ENCODE assay signal across 2 cellular contexts in the genomic region with DNA sequence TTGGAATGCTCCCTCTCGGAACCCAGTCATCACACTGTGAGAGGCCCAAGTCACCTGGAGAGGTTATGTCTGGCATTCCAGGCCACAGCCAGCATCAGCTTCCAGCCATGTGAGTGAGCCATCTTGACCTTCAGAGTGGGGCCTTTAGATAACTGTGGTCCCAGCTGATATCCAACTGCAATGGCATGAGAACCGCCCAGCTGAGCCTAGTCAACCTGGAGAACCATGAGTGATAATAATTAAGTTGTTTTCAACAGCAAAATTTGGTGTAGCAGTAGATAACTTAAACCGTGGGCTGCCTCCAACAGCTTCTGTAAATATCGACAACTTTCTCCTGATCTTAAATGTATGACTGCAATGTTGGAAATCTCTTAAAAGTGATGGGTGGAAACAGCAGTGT.
TF ChIP-seq lines count a peak whose summit lies in the region.

No MANE protein-coding gene starts in this region.

TF ChIP-seq in A549, 52 proteins besides CTCF, POLR2A, EP300 and RAD21 (continued from another document):
- TF ChIP-seq, protein P1, sequence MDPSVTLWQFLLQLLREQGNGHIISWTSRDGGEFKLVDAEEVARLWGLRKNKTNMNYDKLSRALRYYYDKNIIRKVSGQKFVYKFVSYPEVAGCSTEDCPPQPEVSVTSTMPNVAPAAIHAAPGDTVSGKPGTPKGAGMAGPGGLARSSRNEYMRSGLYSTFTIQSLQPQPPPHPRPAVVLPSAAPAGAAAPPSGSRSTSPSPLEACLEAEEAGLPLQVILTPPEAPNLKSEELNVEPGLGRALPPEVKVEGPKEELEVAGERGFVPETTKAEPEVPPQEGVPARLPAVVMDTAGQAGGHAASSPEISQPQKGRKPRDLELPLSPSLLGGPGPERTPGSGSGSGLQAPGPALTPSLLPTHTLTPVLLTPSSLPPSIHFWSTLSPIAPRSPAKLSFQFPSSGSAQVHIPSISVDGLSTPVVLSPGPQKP (IDR thresholded peaks at IDR 0.05; ENCODE audit: low read depth, low read length) = no peak
- no peak for TF ChIP-seq CEBPB (IDR thresholded peaks at IDR 0.05)
- TF ChIP-seq, protein P2, sequence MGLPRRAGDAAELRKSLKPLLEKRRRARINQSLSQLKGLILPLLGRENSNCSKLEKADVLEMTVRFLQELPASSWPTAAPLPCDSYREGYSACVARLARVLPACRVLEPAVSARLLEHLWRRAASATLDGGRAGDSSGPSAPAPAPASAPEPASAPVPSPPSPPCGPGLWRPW (IDR thresholded peaks at IDR 0.05) = no peak
- TF ChIP-seq, protein P3, sequence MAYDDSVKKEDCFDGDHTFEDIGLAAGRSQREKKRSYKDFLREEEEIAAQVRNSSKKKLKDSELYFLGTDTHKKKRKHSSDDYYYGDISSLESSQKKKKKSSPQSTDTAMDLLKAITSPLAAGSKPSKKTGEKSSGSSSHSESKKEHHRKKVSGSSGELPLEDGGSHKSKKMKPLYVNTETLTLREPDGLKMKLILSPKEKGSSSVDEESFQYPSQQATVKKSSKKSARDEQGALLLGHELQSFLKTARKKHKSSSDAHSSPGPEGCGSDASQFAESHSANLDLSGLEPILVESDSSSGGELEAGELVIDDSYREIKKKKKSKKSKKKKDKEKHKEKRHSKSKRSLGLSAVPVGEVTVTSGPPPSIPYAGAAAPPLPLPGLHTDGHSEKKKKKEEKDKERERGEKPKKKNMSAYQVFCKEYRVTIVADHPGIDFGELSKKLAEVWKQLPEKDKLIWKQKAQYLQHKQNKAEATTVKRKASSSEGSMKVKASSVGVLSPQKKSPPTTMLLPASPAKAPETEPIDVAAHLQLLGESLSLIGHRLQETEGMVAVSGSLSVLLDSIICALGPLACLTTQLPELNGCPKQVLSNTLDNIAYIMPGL (CRISPR knock-in tag; IDR thresholded peaks at IDR 0.05; ENCODE audit: borderline replicate concordance) = no peak
- no peak for TF ChIP-seq KDM5A (IDR thresholded peaks at IDR 0.05)
- no peak for TF ChIP-seq FOSB (CRISPR knock-in tag; IDR thresholded peaks at IDR 0.05)
- TF ChIP-seq BHLHE40 (IDR thresholded peaks at IDR 0.05; ENCODE audit: low read depth, low read length) = no peak
- no peak for TF ChIP-seq KDM1A (IDR thresholded peaks at IDR 0.05; ENCODE audit: low read depth)
- no peak for TF ChIP-seq CBX8 (IDR thresholded peaks at IDR 0.05)
- no peak for TF ChIP-seq PHF8 (IDR thresholded peaks at IDR 0.05; ENCODE audit: borderline replicate concordance, low read depth)
- TF ChIP-seq MAZ (IDR thresholded peaks at IDR 0.05; ENCODE audit: borderline replicate concordance, low read depth, low read length) = no peak
- no peak for TF ChIP-seq HOXB5 (CRISPR knock-in tag; IDR thresholded peaks at IDR 0.05)
- TF ChIP-seq, protein P4, sequence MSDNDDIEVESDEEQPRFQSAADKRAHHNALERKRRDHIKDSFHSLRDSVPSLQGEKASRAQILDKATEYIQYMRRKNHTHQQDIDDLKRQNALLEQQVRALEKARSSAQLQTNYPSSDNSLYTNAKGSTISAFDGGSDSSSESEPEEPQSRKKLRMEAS (IDR thresholded peaks at IDR 0.05) = no peak
- TF ChIP-seq NFE2L2 (conservative IDR thresholded peaks at IDR 0.05; ENCODE audit: low read length) = no peak
- TF ChIP-seq, protein P5, sequence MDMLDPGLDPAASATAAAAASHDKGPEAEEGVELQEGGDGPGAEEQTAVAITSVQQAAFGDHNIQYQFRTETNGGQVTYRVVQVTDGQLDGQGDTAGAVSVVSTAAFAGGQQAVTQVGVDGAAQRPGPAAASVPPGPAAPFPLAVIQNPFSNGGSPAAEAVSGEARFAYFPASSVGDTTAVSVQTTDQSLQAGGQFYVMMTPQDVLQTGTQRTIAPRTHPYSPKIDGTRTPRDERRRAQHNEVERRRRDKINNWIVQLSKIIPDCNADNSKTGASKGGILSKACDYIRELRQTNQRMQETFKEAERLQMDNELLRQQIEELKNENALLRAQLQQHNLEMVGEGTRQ (IDR thresholded peaks at IDR 0.05) = no peak
- no peak for TF ChIP-seq CBX2 (IDR thresholded peaks at IDR 0.05; ENCODE audit: borderline replicate concordance, low read depth)
- TF ChIP-seq FOSL2 (IDR thresholded peaks at IDR 0.05) = no peak
- TF ChIP-seq FOSL2 (CRISPR knock-in tag; IDR thresholded peaks at IDR 0.05) = no peak
- no peak for TF ChIP-seq CHD4 (IDR thresholded peaks at IDR 0.05; ENCODE audit: borderline replicate concordance)
- no peak for TF ChIP-seq ZC3H11A (IDR thresholded peaks at IDR 0.05)

TF ChIP-seq in GM23338, 12 proteins besides CTCF, POLR2A, EP300 and RAD21 (continued from another document):
- TF ChIP-seq, protein P6, sequence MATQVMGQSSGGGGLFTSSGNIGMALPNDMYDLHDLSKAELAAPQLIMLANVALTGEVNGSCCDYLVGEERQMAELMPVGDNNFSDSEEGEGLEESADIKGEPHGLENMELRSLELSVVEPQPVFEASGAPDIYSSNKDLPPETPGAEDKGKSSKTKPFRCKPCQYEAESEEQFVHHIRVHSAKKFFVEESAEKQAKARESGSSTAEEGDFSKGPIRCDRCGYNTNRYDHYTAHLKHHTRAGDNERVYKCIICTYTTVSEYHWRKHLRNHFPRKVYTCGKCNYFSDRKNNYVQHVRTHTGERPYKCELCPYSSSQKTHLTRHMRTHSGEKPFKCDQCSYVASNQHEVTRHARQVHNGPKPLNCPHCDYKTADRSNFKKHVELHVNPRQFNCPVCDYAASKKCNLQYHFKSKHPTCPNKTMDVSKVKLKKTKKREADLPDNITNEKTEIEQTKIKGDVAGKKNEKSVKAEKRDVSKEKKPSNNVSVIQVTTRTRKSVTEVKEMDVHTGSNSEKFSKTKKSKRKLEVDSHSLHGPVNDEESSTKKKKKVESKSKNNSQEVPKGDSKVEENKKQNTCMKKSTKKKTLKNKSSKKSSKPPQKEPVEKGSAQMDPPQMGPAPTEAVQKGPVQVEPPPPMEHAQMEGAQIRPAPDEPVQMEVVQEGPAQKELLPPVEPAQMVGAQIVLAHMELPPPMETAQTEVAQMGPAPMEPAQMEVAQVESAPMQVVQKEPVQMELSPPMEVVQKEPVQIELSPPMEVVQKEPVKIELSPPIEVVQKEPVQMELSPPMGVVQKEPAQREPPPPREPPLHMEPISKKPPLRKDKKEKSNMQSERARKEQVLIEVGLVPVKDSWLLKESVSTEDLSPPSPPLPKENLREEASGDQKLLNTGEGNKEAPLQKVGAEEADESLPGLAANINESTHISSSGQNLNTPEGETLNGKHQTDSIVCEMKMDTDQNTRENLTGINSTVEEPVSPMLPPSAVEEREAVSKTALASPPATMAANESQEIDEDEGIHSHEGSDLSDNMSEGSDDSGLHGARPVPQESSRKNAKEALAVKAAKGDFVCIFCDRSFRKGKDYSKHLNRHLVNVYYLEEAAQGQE (IDR thresholded peaks at IDR 0.05; ENCODE audit: unreplicated experiment) = no peak
- TF ChIP-seq CREB1 (CRISPR knock-in tag; IDR thresholded peaks at IDR 0.05; ENCODE audit: low read depth) (no peak), NANOG (IDR thresholded peaks at IDR 0.05; ENCODE audit: borderline replicate concordance) (no peak), STAT1 (IDR thresholded peaks at IDR 0.05; ENCODE audit: unreplicated experiment) (no peak), ZNF331 (CRISPR knock-in tag; IDR thresholded peaks at IDR 0.05; ENCODE audit: low read depth) (peak; percentile 74)
